ENCODE assay signal across 14 cellular contexts in the genomic region with DNA sequence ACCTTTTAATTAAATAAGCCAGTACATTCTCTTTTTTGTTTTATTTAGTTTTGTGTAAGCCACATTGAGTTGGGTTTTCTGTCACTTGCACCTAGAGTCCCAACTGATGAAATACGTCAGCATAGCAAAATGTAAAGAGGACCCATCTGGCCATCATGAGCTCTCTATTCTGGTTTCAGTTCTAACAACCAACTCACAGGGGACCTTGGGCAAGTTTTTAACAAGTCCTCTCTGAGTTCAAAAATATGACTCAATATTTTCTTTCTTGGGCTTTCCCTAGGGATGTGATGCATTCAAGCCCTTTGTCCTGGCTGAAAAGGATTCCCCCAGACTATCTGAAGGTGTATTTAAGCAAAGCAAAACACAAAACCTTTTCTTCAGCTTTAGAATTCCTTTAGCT. TPM values are rescaled to one million over a fixed set of nuclear protein-coding genes. Genes with fewer than 3 reads are reported as not detected.
DNase-seq lines count a peak whose midpoint lies in the region; ATAC-seq and TF ChIP-seq lines count a peak whose summit lies in the region.
"Had no signal": no experiment of that assay in that cellular context is flagged by ENCODE, and none has a peak within 500 bp of the region (broad histone marks: within the 10 kb centered on the region; RNA-seq: fewer than 3 reads in every experiment).

No MANE protein-coding gene starts in this region.

- H3K4me3 ChIP-seq in epithelial cell of esophagus (ENCODE audit: low read length) = no peak overlapping the region
- no peak overlapping the region for H3K4me3 ChIP-seq in CD8-positive, alpha-beta memory T cell (ENCODE audit: low read length)

- CTCF ChIA-PET in CD8-positive, alpha-beta memory T cell (lab: Charles Lee) = interaction anchor here (1.4 kb wide), 1 partner anchor 9 kb away, joined by 3 read pairs; no protein-coding TSS in a partner anchor

- peak; percentile 96 for ATAC-seq in GM18511 (IDR thresholded peaks at IDR 0.05; ENCODE audit: unreplicated experiment)
- peak; percentile 81 for ATAC-seq in GM21381 (IDR thresholded peaks at IDR 0.05; ENCODE audit: unreplicated experiment)
- peak; percentile 96 for ATAC-seq in HG03064 (IDR thresholded peaks at IDR 0.05; ENCODE audit: low read depth, unreplicated experiment)

- no peak overlapping the region for H3K4me3 Mint-ChIP-seq in CD8-positive, alpha-beta memory T cell
- H3K4me3 Mint-ChIP-seq: activated CD4-positive, alpha-beta memory T cell treated with anti-CD3 and anti-CD28 coated beads for 36 hours; brain; stimulated activated naive CD8-positive, alpha-beta T cell treated with anti-CD3 and anti-CD28 coated beads, Interleukin-15, Interleukin-2, amounts not matched to agents 100 ng/mL and 50 ng/mL, for 24 hours had no signal

- H3K9me3 Mint-ChIP-seq in CD8-positive, alpha-beta memory T cell = peaks cover 0 to 8% (median 4%) of the 10 kb centered on the region in 5 donors
- H3K9me3 Mint-ChIP-seq: stimulated activated naive CD8-positive, alpha-beta T cell treated with anti-CD3 and anti-CD28 coated beads, Interleukin-15, Interleukin-2, amounts not matched to agents 100 ng/mL and 50 ng/mL, for 24 hours had no signal

- H3K27me3 Mint-ChIP-seq in CD8-positive, alpha-beta memory T cell = peaks cover 0 to 3% of the 10 kb centered on the region in 2 donors
- H3K27me3 Mint-ChIP-seq: activated CD4-positive, alpha-beta memory T cell treated with anti-CD3 and anti-CD28 coated beads for 36 hours; brain; stimulated activated naive CD8-positive, alpha-beta T cell treated with anti-CD3 and anti-CD28 coated beads, Interleukin-15, Interleukin-2, amounts not matched to agents 100 ng/mL and 50 ng/mL, for 24 hours had no signal

- no peaks in the 10 kb centered on the region for H3K36me3 Mint-ChIP-seq in CD8-positive, alpha-beta memory T cell
- H3K36me3 Mint-ChIP-seq: activated CD4-positive, alpha-beta memory T cell treated with anti-CD3 and anti-CD28 coated beads for 36 hours had no signal

- H3K4me1 Mint-ChIP-seq in CD8-positive, alpha-beta memory T cell = no peaks in the 10 kb centered on the region

- H3K4me1 ChIP-seq in CD8-positive, alpha-beta memory T cell (ENCODE audit: insufficient read depth, low read length) = no peaks in the 10 kb centered on the region

- DNase-seq in epithelial cell of esophagus (ENCODE audit: low read depth) (peak; percentile 27), amygdala (lab: John Stamatoyannopoulos, UW) (no peak), cerebellar cortex (ENCODE audit: low spot score) (no peak)
- no peak for DNase-seq in CD8-positive, alpha-beta memory T cell
- no peak for DNase-seq in activated effector memory CD4-positive, alpha-beta T cell treated with anti-CD3 and anti-CD28 coated beads, Interleukin-2, amount 50 U/mL, for 16 hours
- DNase-seq: activated CD4-positive, alpha-beta memory T cell treated with anti-CD3 and anti-CD28 coated beads for 36 hours; NCI-H187 treated with DMSO at 0.1 percent for 48 hours; SIG-M5 had no signal

- no peak overlapping the region for H3K27ac ChIP-seq in CD8-positive, alpha-beta memory T cell (ENCODE audit: low read depth, low read length)

- no peak for TF ChIP-seq CTCF in epithelial cell of esophagus (IDR thresholded peaks at IDR 0.05; ENCODE audit: insufficient read depth, low read depth, low read length, missing control alignments)

- POLR2A ChIA-PET in CD8-positive, alpha-beta memory T cell (lab: Charles Lee) = no interaction called here

- H3K9me3 ChIP-seq in CD8-positive, alpha-beta memory T cell (ENCODE audit: low read length) = no peaks in the 10 kb centered on the region

- H3K27ac Mint-ChIP-seq in CD8-positive, alpha-beta memory T cell = no peak overlapping the region
- H3K27ac Mint-ChIP-seq: activated CD4-positive, alpha-beta memory T cell treated with anti-CD3 and anti-CD28 coated beads for 36 hours; stimulated activated naive CD8-positive, alpha-beta T cell treated with anti-CD3 and anti-CD28 coated beads, Interleukin-15, Interleukin-2, amounts not matched to agents 100 ng/mL and 50 ng/mL, for 24 hours had no signal

- no peaks in the 10 kb centered on the region for H3K36me3 ChIP-seq in CD8-positive, alpha-beta memory T cell (ENCODE audit: insufficient read depth, low read length)

- no peaks in the 10 kb centered on the region for H3K27me3 ChIP-seq in CD8-positive, alpha-beta memory T cell (ENCODE audit: insufficient read depth, low read length, poor library complexity, severe bottlenecking)

RNA-seq across cellular contexts. Expression of a gene that starts 32.9 kb away (rescaled TPM):
- total RNA-seq in CD8-positive, alpha-beta memory T cell = not detected
- polyA plus RNA-seq in CD8-positive, alpha-beta memory T cell = not detected
- total RNA-seq: mesenteric fat pad had no signal
